1 cellular context compared by ENCODE assay signal in genomic region chr11:72856065-72856464, GRCh38.
TF ChIP-seq lines count a peak whose summit lies in the region.

No MANE protein-coding gene starts in this region.

TF ChIP-seq in SK-N-SH, 30 proteins besides CTCF, POLR2A, EP300 and RAD21 (continued from another document):
- no peak for TF ChIP-seq IRF3 (IDR thresholded peaks at IDR 0.05; ENCODE audit: low read depth, low read length)
- no peak for TF ChIP-seq FOXM1 (IDR thresholded peaks at IDR 0.05; ENCODE audit: low read depth)
- no peak for TF ChIP-seq TEAD4 (IDR thresholded peaks at IDR 0.05; ENCODE audit: borderline replicate concordance, insufficient read depth)
- no peak for TF ChIP-seq PBX3 (IDR thresholded peaks at IDR 0.05)
- TF ChIP-seq TCF12 (IDR thresholded peaks at IDR 0.05) = no peak
- TF ChIP-seq SIN3A (IDR thresholded peaks at IDR 0.05; ENCODE audit: borderline replicate concordance, low read depth, low read length) = no peak
- no peak for TF ChIP-seq MAX (IDR thresholded peaks at IDR 0.05; ENCODE audit: low read depth)
- no peak for TF ChIP-seq TAF1 (IDR thresholded peaks at IDR 0.05; ENCODE audit: borderline replicate concordance, low read depth, low read length)
